ENCODE assay signal across 16 cellular contexts in genomic region chr6:129849456-129849855, GRCh38. TPM values are rescaled to one million over a fixed set of nuclear protein-coding genes. Genes with fewer than 3 reads are reported as not detected.
DNase-seq lines count a peak whose midpoint lies in the region; ATAC-seq and TF ChIP-seq lines count a peak whose summit lies in the region.
"Had no signal": no experiment of that assay in that cellular context is flagged by ENCODE, and none has a peak within 500 bp of the region (broad histone marks: within the 10 kb centered on the region; RNA-seq: fewer than 3 reads in every experiment).

No MANE protein-coding gene starts in this region.

- H3K4me1 Mint-ChIP-seq in T-helper 2 cell treated with Interferon-gamma antibody and Interleukin-4, amounts not matched to agents 5 μg/mL and 100 μg/mL, for 36 hours (ENCODE audit: low read depth) = peaks cover 4% of the 10 kb centered on the region
- H3K4me1 Mint-ChIP-seq: B cell, brain, naive B cell had no signal

- no peak for TF ChIP-seq CTCF in LNCaP clone FGC (IDR thresholded peaks at IDR 0.05; ENCODE audit: control insufficient read depth, extremely low read depth, insufficient read depth)

- no peaks in the 10 kb centered on the region for H3K36me3 Mint-ChIP-seq in T-helper 2 cell treated with Interferon-gamma antibody and Interleukin-4, amounts not matched to agents 5 μg/mL and 100 μg/mL, for 36 hours (ENCODE audit: low read depth)
- H3K36me3 Mint-ChIP-seq: brain, naive B cell had no signal

- H2AFZ ChIP-seq in Karpas-422 (ENCODE audit: low read length) = no peak overlapping the region

- peaks cover 21% of the 10 kb centered on the region for H3K27me3 Mint-ChIP-seq in T-helper 2 cell treated with Interferon-gamma antibody and Interleukin-4, amounts not matched to agents 5 μg/mL and 100 μg/mL, for 36 hours (ENCODE audit: low read depth)
- H3K27me3 Mint-ChIP-seq: B cell, brain had no signal

- no peak for ATAC-seq in GM18858 (IDR thresholded peaks at IDR 0.05; ENCODE audit: unreplicated experiment)
- ATAC-seq: left colon had no signal

- no peaks in the 10 kb centered on the region for H3K27me3 ChIP-seq in Karpas-422 (ENCODE audit: low read length)

- no peak overlapping the region for H3K4me3 Mint-ChIP-seq in T-helper 2 cell treated with Interferon-gamma antibody and Interleukin-4, amounts not matched to agents 5 μg/mL and 100 μg/mL, for 36 hours
- H3K4me3 Mint-ChIP-seq: B cell, brain, naive B cell had no signal

- no peaks in the 10 kb centered on the region for H3K9me2 ChIP-seq in Karpas-422 (replicated peaks; ENCODE audit: insufficient read depth, low read length)

- no peak overlapping the region for H3K9ac ChIP-seq in Karpas-422 (ENCODE audit: low read length)

- no peak overlapping the region for H3K27ac Mint-ChIP-seq in T-helper 2 cell treated with Interferon-gamma antibody and Interleukin-4, amounts not matched to agents 5 μg/mL and 100 μg/mL, for 36 hours
- H3K27ac Mint-ChIP-seq: B cell, brain, naive B cell had no signal

- H3K4me1 ChIP-seq in Karpas-422 (ENCODE audit: low read length) = no peaks in the 10 kb centered on the region

- H3K27ac ChIP-seq in Karpas-422 (ENCODE audit: low read length) = no peak overlapping the region

- no peaks in the 10 kb centered on the region for H3K36me3 ChIP-seq in Karpas-422 (ENCODE audit: insufficient read depth, low read length)

- H3K4me2 ChIP-seq in Karpas-422 (ENCODE audit: low read depth, low read length, poor library complexity, severe bottlenecking) = no peak overlapping the region

- no peaks in the 10 kb centered on the region for H3K9me3 Mint-ChIP-seq in T-helper 2 cell treated with Interferon-gamma antibody and Interleukin-4, amounts not matched to agents 5 μg/mL and 100 μg/mL, for 36 hours
- H3K9me3 Mint-ChIP-seq: naive B cell had no signal

- DNase-seq in Daoy (ENCODE audit: low read depth) (peak; percentile 60), LNCaP clone FGC (ENCODE audit: low read depth) (peak; percentile 15), cerebellar cortex (ENCODE audit: low spot score) (peak; percentile 31), iris pigment epithelial cell (ENCODE audit: low read depth) (peak; percentile 97), NCI-H1048 (lab: John Stamatoyannopoulos, UW) (no peak), Karpas-422 (no peak)
- DNase-seq in T-helper 2 cell treated with Interferon-gamma antibody and Interleukin-4, amounts not matched to agents 5 μg/mL and 100 μg/mL, for 36 hours (ENCODE audit: low spot score) = no peak
- DNase-seq: activated effector memory CD4-positive, alpha-beta T cell treated with anti-CD3 and anti-CD28 coated beads, Interleukin-2, amount 50 U/mL, for 16 hours; DMS 273 treated with DMSO at 0.1 percent for 48 hours; left colon; naive B cell; posterior cingulate gyrus had no signal

- no peak overlapping the region for H3K4me3 ChIP-seq in LNCaP clone FGC (ENCODE audit: low read depth, low read length)
- H3K4me3 ChIP-seq in Karpas-422 (ENCODE audit: low read length) = no peak overlapping the region

- no peaks in the 10 kb centered on the region for H3K9me3 ChIP-seq in Karpas-422 (ENCODE audit: low read length)

- H4K20me1 ChIP-seq in Karpas-422 (ENCODE audit: insufficient read depth, low read depth, low read length) = no peaks in the 10 kb centered on the region

- H3K79me2 ChIP-seq in Karpas-422 (ENCODE audit: low read length) = no peaks in the 10 kb centered on the region

RNA-seq across cellular contexts. Expression of gene TMEM244, which starts 11.7 kb away (rescaled TPM):
- total RNA-seq in Daoy (2014; rRNA removed; shearing (Covaris generic)) = 2.7 TPM in 1 of 2 replicates, not detected in the other
- total RNA-seq in Karpas-422 (2014; rRNA removed; shearing (Covaris generic); ENCODE audit: low replicate concordance) = not detected in 2 replicates
- total RNA-seq: B cell, left colon, SK-MEL-5 had no signal

Comparison
In these comparisons a context has a peak if more than half of its experiments do, and no peak if none do; other contexts are left out.
1. DNase-seq: peak in Daoy (single experiment), LNCaP clone FGC (single experiment), cerebellar cortex (single experiment) and iris pigment epithelial cell (single experiment); none in NCI-H1048 (single experiment), T-helper 2 cell treated with Interferon-gamma antibody and Interleukin-4, amounts not matched to agents 5 μg/mL and 100 μg/mL, for 36 hours (single experiment) and Karpas-422 (single experiment).